ENCODE assay signal across 29 cellular contexts in the genomic region with DNA sequence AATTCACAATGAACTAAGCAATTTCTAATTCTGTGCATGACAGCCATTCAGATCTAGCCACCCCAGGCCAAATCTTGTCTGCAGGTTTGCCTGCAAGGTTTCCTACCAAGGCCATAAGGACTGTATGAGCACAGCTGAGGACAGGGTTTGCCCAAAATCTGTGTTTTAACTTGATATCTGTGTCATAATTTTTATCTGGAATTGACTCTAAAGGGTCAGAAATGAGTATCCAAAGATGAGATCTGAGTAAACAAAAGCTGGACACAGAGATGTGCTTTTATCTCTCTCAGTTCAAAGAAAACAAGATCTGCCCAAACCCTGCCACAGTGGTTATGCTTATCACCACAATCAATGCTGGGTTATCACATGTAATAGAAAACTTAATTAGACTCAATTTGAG.
"Had no signal": no experiment of that assay in that cellular context is flagged by ENCODE, and none has a peak within 500 bp of the region (broad histone marks: within the 10 kb centered on the region; RNA-seq: fewer than 3 reads in every experiment).

No MANE protein-coding gene starts in this region.

- H3K4me3 Mint-ChIP-seq: activated CD4-positive, alpha-beta memory T cell treated with anti-CD3 and anti-CD28 coated beads, Interleukin-2, amount 10 ng/mL, durations not matched to agents 7 days and 5 days; activated CD4-positive, alpha-beta T cell treated with anti-CD3 and anti-CD28 coated beads for 36 hours; activated CD4-positive, alpha-beta T cell treated with anti-CD3 and anti-CD28 coated beads, Interleukin-2, amount 10 ng/mL, durations not matched to agents 24 days and 14 days; activated naive CD8-positive, alpha-beta T cell; activated T-cell treated with anti-CD3 and anti-CD28 coated beads, Interleukin-2, amount 50 U/mL, for 24 hours; activated T-cell treated with anti-CD3 and anti-CD28 coated beads, Interleukin-2, amount 50 U/mL, for 72 hours; T-helper 1 cell treated with Interleukin-12 subunit alpha and Interleukin-12 subunit beta and Interleukin-4 antibody, amounts not matched to agents 30 μg/mL and 1 μg/mL, for 36 hours had no signal

- H3K36me3 Mint-ChIP-seq: activated naive CD8-positive, alpha-beta T cell had no signal

- DNase-seq: activated CD4-positive, alpha-beta memory T cell treated with anti-CD3 and anti-CD28 coated beads, Interleukin-2, amount 10 ng/mL, durations not matched to agents 7 days and 5 days; activated CD4-positive, alpha-beta T cell treated with anti-CD3 and anti-CD28 coated beads for 36 hours; activated CD4-positive, alpha-beta T cell treated with anti-CD3 and anti-CD28 coated beads, Interleukin-2, amount 10 ng/mL, durations not matched to agents 24 days and 14 days; activated CD4-positive, alpha-beta T cell treated with anti-CD3 and anti-CD28 coated beads, Interleukin-2, amount 50 U/mL, for 4 hours; activated CD4-positive, CD25-positive, alpha-beta regulatory T cell; activated CD4-positive, CD25-positive, alpha-beta regulatory T cell treated with anti-CD3 and anti-CD28 coated beads, Interleukin-2, amount 50 U/mL, for 72 hours; activated CD8-positive, alpha-beta memory T cell treated with anti-CD3 and anti-CD28 coated beads, Interleukin-2, amount 50 U/mL, for 48 hours; activated gamma-delta T cell; activated naive CD4-positive, alpha-beta T cell; activated naive CD4-positive, alpha-beta T cell treated with anti-CD3 and anti-CD28 coated beads, Interleukin-2, amount 50 U/mL, for 16 hours; activated T-cell treated with anti-CD3 and anti-CD28 coated beads for 4 hours; activated T-cell treated with anti-CD3 and anti-CD28 coated beads, Interleukin-2, amount 50 U/mL, for 24 hours; activated T-cell treated with anti-CD3 and anti-CD28 coated beads, Interleukin-2, amount 50 U/mL, for 72 hours; amniotic stem cell; anterior cingulate cortex; body of pancreas; caudate nucleus; colonic mucosa; effector CD8-positive, alpha-beta T cell; erythroblast; foreskin keratinocyte; gastrocnemius medialis; glutamatergic neuron; heart left ventricle; hypothalamus; T1000 had no signal

- H3K4me1 ChIP-seq: body of pancreas, colonic mucosa, esophagus muscularis mucosa, foreskin keratinocyte, gastrocnemius medialis, heart left ventricle had no signal

- H3K9me3 Mint-ChIP-seq: activated CD4-positive, alpha-beta T cell treated with anti-CD3 and anti-CD28 coated beads, Interleukin-2, amount 10 ng/mL, durations not matched to agents 24 days and 14 days had no signal

- H3K27ac ChIP-seq: body of pancreas, colonic mucosa, esophagus muscularis mucosa, foreskin keratinocyte, gastrocnemius medialis, heart left ventricle had no signal

- ATAC-seq: activated CD4-positive, alpha-beta T cell treated with anti-CD3 and anti-CD28 coated beads for 36 hours; activated T-cell treated with anti-CD3 and anti-CD28 coated beads, Interleukin-2, amount 50 U/mL, for 72 hours; body of pancreas; foreskin keratinocyte; gastrocnemius medialis; heart left ventricle had no signal

- H3K4me3 ChIP-seq: body of pancreas, colonic mucosa, esophagus muscularis mucosa, gastrocnemius medialis, heart left ventricle had no signal

- H3K27ac Mint-ChIP-seq: activated CD4-positive, alpha-beta memory T cell treated with anti-CD3 and anti-CD28 coated beads, Interleukin-2, amount 10 ng/mL, durations not matched to agents 7 days and 5 days; activated CD4-positive, alpha-beta T cell treated with anti-CD3 and anti-CD28 coated beads for 36 hours; activated CD4-positive, alpha-beta T cell treated with anti-CD3 and anti-CD28 coated beads, Interleukin-2, amount 10 ng/mL, durations not matched to agents 24 days and 14 days; activated naive CD8-positive, alpha-beta T cell; activated T-cell treated with anti-CD3 and anti-CD28 coated beads, Interleukin-2, amount 50 U/mL, for 24 hours; activated T-cell treated with anti-CD3 and anti-CD28 coated beads, Interleukin-2, amount 50 U/mL, for 72 hours; T-helper 1 cell treated with Interleukin-12 subunit alpha and Interleukin-12 subunit beta and Interleukin-4 antibody, amounts not matched to agents 30 μg/mL and 1 μg/mL, for 36 hours had no signal

- H3K36me3 ChIP-seq: colonic mucosa, esophagus muscularis mucosa, gastrocnemius medialis, heart left ventricle had no signal

- H3K27me3 ChIP-seq: body of pancreas, colonic mucosa, esophagus muscularis mucosa, foreskin keratinocyte, gastrocnemius medialis, heart left ventricle had no signal

- H3K27me3 Mint-ChIP-seq: activated CD4-positive, alpha-beta memory T cell treated with anti-CD3 and anti-CD28 coated beads, Interleukin-2, amount 10 ng/mL, durations not matched to agents 7 days and 5 days; activated CD4-positive, alpha-beta T cell treated with anti-CD3 and anti-CD28 coated beads for 36 hours; activated CD4-positive, alpha-beta T cell treated with anti-CD3 and anti-CD28 coated beads, Interleukin-2, amount 10 ng/mL, durations not matched to agents 24 days and 14 days; activated naive CD8-positive, alpha-beta T cell; activated T-cell treated with anti-CD3 and anti-CD28 coated beads, Interleukin-2, amount 50 U/mL, for 24 hours had no signal

- H3K4me1 Mint-ChIP-seq: activated CD4-positive, alpha-beta memory T cell treated with anti-CD3 and anti-CD28 coated beads, Interleukin-2, amount 10 ng/mL, durations not matched to agents 7 days and 5 days; activated CD4-positive, alpha-beta T cell treated with anti-CD3 and anti-CD28 coated beads for 36 hours; activated CD4-positive, alpha-beta T cell treated with anti-CD3 and anti-CD28 coated beads, Interleukin-2, amount 10 ng/mL, durations not matched to agents 24 days and 14 days had no signal

- H3K9me3 ChIP-seq: body of pancreas, colonic mucosa, gastrocnemius medialis had no signal
